ENCODE assay signal across 9 cellular contexts in the genomic region with DNA sequence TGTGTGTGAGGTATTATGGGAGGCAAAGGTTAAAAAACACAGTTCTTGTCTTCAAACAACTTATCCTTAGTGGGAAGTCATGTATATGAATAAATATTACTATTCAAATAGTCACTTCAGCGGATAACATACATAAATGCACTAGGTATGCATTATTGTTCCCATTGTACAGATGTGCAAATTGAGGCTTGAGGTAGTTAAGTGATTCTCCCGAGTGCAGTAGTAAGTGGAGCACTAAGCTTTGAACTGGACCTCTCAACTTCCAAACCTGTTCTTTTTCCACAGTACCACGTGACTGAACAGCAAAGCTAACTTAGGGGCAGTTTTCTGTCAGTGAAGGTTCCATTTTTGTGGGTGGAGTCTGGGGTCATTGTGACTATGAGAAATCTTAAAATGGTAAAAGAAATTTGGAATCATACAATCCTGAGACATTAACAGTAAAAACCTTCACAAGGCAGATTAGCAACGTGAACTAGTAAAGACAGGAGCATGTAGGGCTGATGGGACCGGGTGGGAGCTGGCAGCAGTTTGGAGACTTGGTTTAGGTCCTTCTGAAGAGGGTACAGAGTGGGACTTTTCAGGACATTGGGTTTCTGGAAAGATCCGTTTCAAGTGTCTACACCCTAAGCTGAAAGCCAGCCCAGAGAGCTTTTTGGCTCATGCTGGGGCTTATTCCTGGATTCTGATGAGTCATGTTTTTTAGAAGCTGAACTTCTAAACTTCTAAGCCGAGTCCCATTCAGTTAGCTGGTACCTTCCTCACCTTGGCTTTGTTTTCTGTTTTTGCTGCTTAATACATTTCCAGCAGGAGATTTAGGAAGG.
DNase-seq lines count a peak whose midpoint lies in the region; ATAC-seq and TF ChIP-seq lines count a peak whose summit lies in the region.
"Had no signal": no experiment of that assay in that cellular context is flagged by ENCODE, and none has a peak within 500 bp of the region (broad histone marks: within the 10 kb centered on the region; RNA-seq: fewer than 3 reads in every experiment).

No MANE protein-coding gene starts in this region.

- H3K27ac Mint-ChIP-seq in brain: peak overlapping the region in 4 of 5 experiments; percentile 31 to 88 (median 75)

- peaks cover 40% of the 10 kb centered on the region for H3K4me1 Mint-ChIP-seq in brain

- H3K36me3 Mint-ChIP-seq in brain: no peaks in the 10 kb centered on the region

- H3K9me3 Mint-ChIP-seq in brain: no peaks in the 10 kb centered on the region

- no peak for TF ChIP-seq CTCF in brain (conservative IDR thresholded peaks at IDR 0.05)

- peaks cover 7% of the 10 kb centered on the region for H3K27me3 Mint-ChIP-seq in brain

- DNase-seq in AG08395 (ENCODE audit: low spot score) (peak; percentile 82), HUDEP-2 (lab: John Stamatoyannopoulos, UW; ENCODE audit: unreplicated experiment in 76 of 76) (peak in 52 of 76 experiments; percentile 3 to 74 (median 42)), medulla oblongata (ENCODE audit: extremely low spot score) (peak; percentile 62), RKO (ENCODE audit: low spot score) (no peak), NCI-H2107 treated with DMSO at 0.1 percent for 48 hours (lab: John Stamatoyannopoulos, UW; ENCODE audit: unreplicated experiment) (no peak)
- DNase-seq: islet precursor cell had no signal

- ATAC-seq in HG03159 (IDR thresholded peaks at IDR 0.05; ENCODE audit: unreplicated experiment): no peak
- no peak for ATAC-seq in HG02981 (IDR thresholded peaks at IDR 0.05; ENCODE audit: unreplicated experiment)

- no peak overlapping the region for H3K4me3 Mint-ChIP-seq in brain

Comparison
In these comparisons a context has a peak if more than half of its experiments do, and no peak if none do; other contexts are left out.
1. DNase-seq: peak in AG08395 (single experiment), HUDEP-2 (52 of 76) and medulla oblongata (single experiment); none in RKO (single experiment) and NCI-H2107 treated with DMSO at 0.1 percent for 48 hours (single experiment).